14 cellular contexts compared by ENCODE assay signal in the genomic region with DNA sequence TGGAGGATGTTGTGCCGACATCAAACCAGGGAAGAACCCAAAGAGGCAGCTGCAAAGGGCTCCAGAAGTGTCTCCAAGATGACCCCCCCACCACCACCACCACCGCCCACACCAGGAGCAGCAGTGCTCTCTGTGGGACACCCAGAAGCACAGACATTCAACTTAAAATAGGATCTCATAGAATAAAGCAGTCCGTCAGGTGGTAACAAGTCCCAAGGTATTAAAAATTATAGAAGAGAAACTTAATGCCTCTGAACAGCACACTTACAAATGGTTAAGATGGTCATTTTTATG.
DNase-seq lines count a peak whose midpoint lies in the region; ATAC-seq and TF ChIP-seq lines count a peak whose summit lies in the region.
"Had no signal": no experiment of that assay in that cellular context is flagged by ENCODE, and none has a peak within 500 bp of the region (broad histone marks: within the 10 kb centered on the region; RNA-seq: fewer than 3 reads in every experiment).

No MANE protein-coding gene starts in this region.

- H3K9me3 ChIP-seq in left ventricle myocardium inferior (replicated peaks) (peaks cover 6% of the 10 kb centered on the region), mucosa of stomach (ENCODE audit: control insufficient read depth, low read length) (no peaks in the 10 kb centered on the region), adrenal gland (replicated peaks in 1 of 3) (no peaks in the 10 kb centered on the region), gastroesophageal sphincter (peaks cover 0 to 8% (median 0%) of the 10 kb centered on the region in 3 donors)

- DNase-seq in left ventricle myocardium inferior (no peak), left ventricle myocardium superior (no peak), adrenal gland (no peak), Kasumi-1 (lab: John Stamatoyannopoulos, UW) (no peak)
- DNase-seq: ACHN; activated CD8-positive, alpha-beta memory T cell treated with anti-CD3 and anti-CD28 coated beads, Interleukin-2, amount 10 ng/mL, durations not matched to agents 7 days and 5 days; activated naive CD4-positive, alpha-beta T cell treated with anti-CD3 and anti-CD28 coated beads, Interleukin-2, amount 50 U/mL, for 16 hours; KG1; NCI-H1694 treated with DMSO at 0.1 percent for 48 hours; NCI-H82 had no signal

- H3K27me3 ChIP-seq in left ventricle myocardium inferior (ENCODE audit: low read depth) (no peaks in the 10 kb centered on the region), mucosa of stomach (ENCODE audit: control insufficient read depth, insufficient read depth, low read length) (no peaks in the 10 kb centered on the region), adrenal gland (no peaks in the 10 kb centered on the region), gastroesophageal sphincter (no peaks in the 10 kb centered on the region)

- no peak for TF ChIP-seq CTCF in left ventricle myocardium inferior (IDR thresholded peaks at IDR 0.05; ENCODE audit: borderline replicate concordance)
- TF ChIP-seq CTCF in VCaP (conservative IDR thresholded peaks at IDR 0.05) = no peak
- TF ChIP-seq CTCF in adrenal gland (IDR thresholded peaks at IDR 0.05) = no peak
- no peak for TF ChIP-seq CTCF in gastroesophageal sphincter (IDR thresholded peaks at IDR 0.05)

- ATAC-seq in left ventricle myocardium superior (no peak), HG03342 (IDR thresholded peaks at IDR 0.05; ENCODE audit: unreplicated experiment) (no peak), gastroesophageal sphincter (no peak)
- ATAC-seq: activated CD8-positive, alpha-beta memory T cell treated with anti-CD3 and anti-CD28 coated beads, Interleukin-2, amount 10 ng/mL, durations not matched to agents 7 days and 5 days had no signal

- no peak for TF ChIP-seq POLR2A in adrenal gland (IDR thresholded peaks at IDR 0.05)
- no peak for TF ChIP-seq POLR2A in gastroesophageal sphincter (IDR thresholded peaks at IDR 0.05)

- intact Hi-C loops in left ventricle myocardium inferior (cut with micrococcal nuclease) (no loop called here), left ventricle myocardium superior (cut with micrococcal nuclease) (no loop called here), adrenal gland (cut with DNase I) (loop anchor here (10.0 kb wide), 2 partner anchors 138 to 148 kb away; no protein-coding TSS in a partner anchor)

- H3K27ac ChIP-seq in left ventricle myocardium inferior (replicated peaks) (peak overlapping the region; percentile 4), VCaP (peak overlapping the region; percentile 98), adrenal gland (peak overlapping the region in 2 of 5 donors; percentile 34 to 64), gastroesophageal sphincter (no peak overlapping the region)

- 67 to 82% (median 79%) methylated on average over 3 of the region's 3 CpGs for WGBS in adrenal gland, 4 donors
- WGBS in gastroesophageal sphincter (ENCODE audit: low coverage in 1 of 2), 2 donors = 92 to 97% methylated on average over 2 to 3 of the region's 3 CpGs

- peak overlapping the region; percentile 48 for H3K9ac ChIP-seq in mucosa of stomach (ENCODE audit: low read length)

- H3K36me3 ChIP-seq in left ventricle myocardium inferior (no peaks in the 10 kb centered on the region), mucosa of stomach (ENCODE audit: control insufficient read depth, insufficient read depth, low read length) (no peaks in the 10 kb centered on the region), adrenal gland (replicated peaks in 1 of 2) (no peaks in the 10 kb centered on the region), gastroesophageal sphincter (no peaks in the 10 kb centered on the region)

- no peak for TF ChIP-seq EP300 in gastroesophageal sphincter (IDR thresholded peaks at IDR 0.05)

- H3K4me1 ChIP-seq in left ventricle myocardium inferior (peaks cover 13% of the 10 kb centered on the region), mucosa of stomach (ENCODE audit: control insufficient read depth, insufficient read depth, low read length) (peaks cover 26% of the 10 kb centered on the region), adrenal gland (replicated peaks in 1 of 2) (peaks cover 0 to 19% of the 10 kb centered on the region in 2 donors), gastroesophageal sphincter (peaks cover 0 to 9% (median 4%) of the 10 kb centered on the region in 3 donors)

- H3K4me3 ChIP-seq in left ventricle myocardium inferior = no peak overlapping the region
- H3K4me3 ChIP-seq in mucosa of stomach (ENCODE audit: low read length) = no peak overlapping the region
- no peak overlapping the region for H3K4me3 ChIP-seq in adrenal gland
- H3K4me3 ChIP-seq in gastroesophageal sphincter = no peak overlapping the region

Comparison
In these comparisons a context has a peak if more than half of its experiments do, and no peak if none do; other contexts are left out.
1. H3K27ac ChIP-seq: peak in left ventricle myocardium inferior (single experiment) and VCaP (single experiment); none in gastroesophageal sphincter (0 of 4).
2. intact Hi-C loops: an anchor here in adrenal gland (10.0 kb wide); none called in left ventricle myocardium inferior and left ventricle myocardium superior.